ENCODE assay signal across 25 cellular contexts in the genomic region with DNA sequence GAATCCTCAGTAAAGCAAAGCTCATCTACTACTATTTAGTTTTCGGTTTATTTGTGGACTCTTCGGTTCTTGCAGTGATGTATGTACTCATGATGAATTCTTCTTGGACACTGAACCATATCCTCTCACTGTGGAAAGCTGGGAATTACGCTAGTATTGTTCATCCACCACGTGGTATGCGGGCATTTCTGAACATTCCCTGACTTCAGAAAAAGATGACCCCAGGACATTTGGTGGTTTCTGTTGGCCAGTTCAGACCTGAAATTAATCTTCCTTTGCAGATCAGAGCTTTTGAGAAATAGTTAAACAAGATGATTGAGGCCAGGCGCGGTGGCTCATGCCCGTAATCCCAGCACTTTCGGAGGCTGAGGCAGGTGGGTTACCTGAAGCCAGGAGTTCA. TPM values are rescaled to one million over a fixed set of nuclear protein-coding genes. Genes with fewer than 3 reads are reported as not detected.
DNase-seq lines count a peak whose midpoint lies in the region; ATAC-seq and TF ChIP-seq lines count a peak whose summit lies in the region.
"Had no signal": no experiment of that assay in that cellular context is flagged by ENCODE, and none has a peak within 500 bp of the region (broad histone marks: within the 10 kb centered on the region; RNA-seq: fewer than 3 reads in every experiment).

No MANE protein-coding gene starts in this region.

- H3K4me1 ChIP-seq in RWPE2 (ENCODE audit: insufficient read depth, poor library complexity, severe bottlenecking) (peaks cover 9% of the 10 kb centered on the region), mucosa of descending colon (ENCODE audit: low read depth) (no peaks in the 10 kb centered on the region)
- H3K4me1 ChIP-seq: suprapubic skin had no signal

- H3K27me3 ChIP-seq in RWPE2 (ENCODE audit: insufficient read depth, poor library complexity, severe bottlenecking) = no peaks in the 10 kb centered on the region
- H3K27me3 ChIP-seq: suprapubic skin had no signal

- ATAC-seq in RWPE2 (ENCODE audit: low read depth) = peak; percentile 95
- ATAC-seq in mucosa of descending colon = no peak
- no peak for ATAC-seq in HG03354 (IDR thresholded peaks at IDR 0.05; ENCODE audit: poor library complexity, severe bottlenecking, unreplicated experiment)
- no peak for ATAC-seq in sciatic nerve
- ATAC-seq: activated T-helper 17 cell treated with anti-CD3 and anti-CD28 coated beads, Interleukin-2, amount 50 U/mL, for 72 hours; naive thymus-derived CD4-positive, alpha-beta T cell; right cardiac atrium; T-cell had no signal

- in situ Hi-C loops in GM13976 (cut with MboI; ENCODE audit: low sequenced_read_pairs, unreplicated experiment) = no loop called here

- H3K9me3 ChIP-seq in RWPE2 (ENCODE audit: severe bottlenecking) (no peaks in the 10 kb centered on the region), mucosa of descending colon (no peaks in the 10 kb centered on the region)
- H3K9me3 ChIP-seq: suprapubic skin had no signal

- intact Hi-C loops in mucosa of descending colon (cut with DNase I, micrococcal nuclease) (no loop called here), sciatic nerve (cut with DNase I) (no loop called here)

- H3K4me3 ChIP-seq in RWPE2 (ENCODE audit: severe bottlenecking) = no peak overlapping the region
- H3K4me3 ChIP-seq in epithelial cell of proximal tubule (ENCODE audit: low read depth, low read length) = no peak overlapping the region
- H3K4me3 ChIP-seq in mucosa of descending colon = no peak overlapping the region
- H3K4me3 ChIP-seq: coronary artery, suprapubic skin had no signal

- H3K36me3 ChIP-seq in RWPE2 (ENCODE audit: low read depth) (no peaks in the 10 kb centered on the region), mucosa of descending colon (ENCODE audit: low read depth) (no peaks in the 10 kb centered on the region)
- H3K36me3 ChIP-seq: suprapubic skin had no signal

- TF ChIP-seq CTCF in RWPE2 (IDR thresholded peaks at IDR 0.05; ENCODE audit: poor library complexity, severe bottlenecking) (no peak), epithelial cell of proximal tubule (conservative IDR thresholded peaks at IDR 0.05; ENCODE audit: low read depth, low read length) (no peak), mucosa of descending colon (IDR thresholded peaks at IDR 0.05) (no peak), GM13976 (IDR thresholded peaks at IDR 0.05; ENCODE audit: borderline replicate concordance, control extremely low read depth, extremely low read depth, insufficient read depth, missing control alignments) (no peak)

- peak; percentile 48 for DNase-seq in HCEC 1CT
- peak; percentile 63 for DNase-seq in RWPE2 (ENCODE audit: low spot score)
- DNase-seq in epithelial cell of proximal tubule (ENCODE audit: low read depth) = peak; percentile 65
- peak; percentile 13 for DNase-seq in myocyte (ENCODE audit: low read depth)
- DNase-seq in mucosa of descending colon = no peak
- no peak for DNase-seq in sciatic nerve (ENCODE audit: low spot score)
- DNase-seq in GM13976 (ENCODE audit: low spot score) = no peak
- DNase-seq: activated CD4-positive, alpha-beta T cell treated with anti-CD3 and anti-CD28 coated beads for 48 hours; activated naive CD8-positive, alpha-beta T cell treated with anti-CD3 and anti-CD28 coated beads for 36 hours; CD4-positive, CD25-positive, alpha-beta regulatory T cell; foreskin fibroblast; GF-D8; hippocampal formation; Kasumi-1; naive thymus-derived CD4-positive, alpha-beta T cell; NCI-H526 treated with DMSO at 0.1 percent for 48 hours; right cardiac atrium; SHP77 treated with DMSO at 0.1 percent for 48 hours; T-cell had no signal

- H3K27ac ChIP-seq in RWPE2 (ENCODE audit: poor library complexity, severe bottlenecking) = peak overlapping the region; percentile 45
- H3K27ac ChIP-seq: coronary artery, suprapubic skin had no signal

RNA-seq across cellular contexts. Expression of gene FBN3, which starts 25.3 kb away (rescaled TPM):
- total RNA-seq in epithelial cell of proximal tubule (0.06 TPM in 1 of 2 replicates, not detected in the other), myocyte (not detected in 2 replicates), mucosa of descending colon (under 1 TPM in 1 of 3 donors, not detected in 2; 0.35 TPM), sciatic nerve (0.85 TPM)
- not detected for polyA plus RNA-seq in myocyte (2012)
- total RNA-seq: activated naive CD8-positive, alpha-beta T cell treated with anti-CD3 and anti-CD28 coated beads for 36 hours; HT-29; lung microvascular endothelial cell; naive thymus-derived CD4-positive, alpha-beta T cell; right cardiac atrium had no signal
- polyA plus RNA-seq: CD4-positive, CD25-positive, alpha-beta regulatory T cell; naive thymus-derived CD4-positive, alpha-beta T cell; right cardiac atrium had no signal

RNA-seq across cellular contexts. Expression of gene CERS4, which starts 34.5 kb away (rescaled TPM):
- total RNA-seq in epithelial cell of proximal tubule = 3.8 and 24.5 TPM in 2 replicates
- 0.47 TPM in 1 of 2 replicates, not detected in the other for total RNA-seq in myocyte
- not detected for polyA plus RNA-seq in myocyte (2012)
- total RNA-seq in mucosa of descending colon = 10 to 100 TPM in 1 of 3 donors, 1 to 10 TPM in 2; 3.1 to 37.1 (median 4.2) TPM
- total RNA-seq in sciatic nerve = 66.9 TPM
- total RNA-seq: HT-29 had no signal

Comparison
In these comparisons a context has a peak if more than half of its experiments do, and no peak if none do; other contexts are left out.
1. DNase-seq: peak in HCEC 1CT (single experiment), RWPE2 (single experiment), epithelial cell of proximal tubule (single experiment) and myocyte (single experiment); none in mucosa of descending colon (0 of 3), sciatic nerve (single experiment) and GM13976 (single experiment).